Comparison of ENCODE assay signal across 8 cellular contexts in genomic region chr14:23327947-23328744, GRCh38. TPM values are rescaled to one million over a fixed set of nuclear protein-coding genes. Genes with fewer than 3 reads are reported as not detected.
DNase-seq lines count a peak whose midpoint lies in the region; ATAC-seq, FAIRE-seq and TF ChIP-seq lines count a peak whose summit lies in the region.

No MANE protein-coding gene starts in this region.

- no peak for TF ChIP-seq EP300 in H1 (IDR thresholded peaks at IDR 0.05; ENCODE audit: borderline replicate concordance in 1 of 2, low read depth in 2 of 2, low read length in 2 of 2)

- H3K23me2 ChIP-seq in H1 (ENCODE audit: low read depth, low read length): no peaks in the 10 kb centered on the region

- no peak overlapping the region for H3K4me3 Mint-ChIP-seq in activated CD4-positive, alpha-beta memory T cell treated with anti-CD3 and anti-CD28 coated beads for 36 hours
- H3K4me3 Mint-ChIP-seq in mesothelial cell of epicardium: no peak overlapping the region

- peak; percentile 61 for DNase-seq in COR-L47 (lab: John Stamatoyannopoulos, UW)
- DNase-seq in NCI-H774 (lab: John Stamatoyannopoulos, UW): peak; percentile 50
- DNase-seq in activated CD4-positive, alpha-beta memory T cell treated with anti-CD3 and anti-CD28 coated beads for 36 hours: peak; percentile 78
- peak in 1 of 2 experiments; percentile 69 for DNase-seq in H1 (ENCODE audit: low read depth in 1 of 2, low spot score in 2 of 2)
- peak in 1 of 2 experiments; percentile 70 for DNase-seq in mesothelial cell of epicardium (ENCODE audit: low spot score in 2 of 2, unreplicated experiment in 2 of 2)
- DNase-seq in stimulated activated CD8-positive, alpha-beta memory T cell treated with anti-CD3 and anti-CD28 coated beads, Interleukin-7, amount 100 ng/mL, for 4 hours (ENCODE audit: low read depth in 2 of 2): peak; percentile 45 to 66

- H3K23ac ChIP-seq in H1 (ENCODE audit: insufficient read length): no peak overlapping the region

- peaks cover 13% of the 10 kb centered on the region for H3K4me1 Mint-ChIP-seq in activated CD4-positive, alpha-beta memory T cell treated with anti-CD3 and anti-CD28 coated beads for 36 hours (ENCODE audit: low read depth)
- peaks cover 11% of the 10 kb centered on the region for H3K4me1 Mint-ChIP-seq in mesothelial cell of epicardium

- H3K4me2 ChIP-seq in H1 (ENCODE audit: insufficient read depth in 1 of 2, low read depth in 2 of 2, low read length in 2 of 2): no peak overlapping the region

- H4K91ac ChIP-seq in H1 (replicated peaks; ENCODE audit: insufficient read length, low read length): no peak overlapping the region

- peaks cover 0 to 4% of the 10 kb centered on the region in 2 experiments; a peak in 2 of 4 replicates for H3K79me2 ChIP-seq in H1 (ENCODE audit: control insufficient read depth in 1 of 2, insufficient read depth in 2 of 2, low read length in 2 of 2)

- no peak overlapping the region for H3K27ac Mint-ChIP-seq in activated CD4-positive, alpha-beta memory T cell treated with anti-CD3 and anti-CD28 coated beads for 36 hours
- H3K27ac Mint-ChIP-seq in mesothelial cell of epicardium: no peak overlapping the region

- no peak overlapping the region for H3K56ac ChIP-seq in H1 (replicated peaks; ENCODE audit: insufficient read length, low read depth, low read length)

- no peak overlapping the region for H3K18ac ChIP-seq in H1 (ENCODE audit: extremely low read depth, low read length)

- TF ChIP-seq CTCF in H1 (IDR thresholded peaks at IDR 0.05; ENCODE audit: control extremely low read depth in 1 of 3, insufficient read depth in 1 of 3, low read depth in 1 of 3, low read length in 3 of 3) (peak in 2 of 3 experiments; percentile 82 to 89; a peak in 3 of 4 replicates), mesothelial cell of epicardium (IDR thresholded peaks at IDR 0.05; ENCODE audit: unreplicated experiment) (peak; percentile 94)

- 60% methylated on average over 4 of the region's 4 CpGs; no CpG with 5 or more reads in 1 of the 2 experiments for WGBS in H1 (ENCODE audit: extremely low coverage in 1 of 2, insufficient coverage in 1 of 2, insufficient read length in 1 of 2, insufficient replicate concordance in 2 of 2, low coverage in 1 of 2, low lambda C conversion rate in 2 of 2, missing lambda C conversion rate in 1 of 2), 2 experiments

- H2BK15ac ChIP-seq in H1 (ENCODE audit: low read length): no peak overlapping the region

- H2AFZ ChIP-seq in H1 (ENCODE audit: low read length): no peak overlapping the region

- POLR2A ChIA-PET in activated CD4-positive, alpha-beta memory T cell treated with anti-CD3 and anti-CD28 coated beads for 36 hours (lab: Charles Lee): interaction anchor here (0.6 to 1.1 kb wide), 2 partner anchors 26 to 321 kb away, joined by 3 read pairs; partner anchors contain the start of gene PPP1R3E
- POLR2A ChIA-PET in H1 (lab: Charles Lee; ENCODE audit: partially characterized antibody): interaction anchor here (1.2 to 4.0 kb wide), 6 partner anchors 18 to 51 kb away, joined by 3 to 21 read pairs (median 12); partner anchors contain the start of gene CMTM5

- H4K8ac ChIP-seq in H1 (ENCODE audit: extremely low read depth, insufficient read depth, low read length): no peak overlapping the region

- H3K36me3 Mint-ChIP-seq in activated CD4-positive, alpha-beta memory T cell treated with anti-CD3 and anti-CD28 coated beads for 36 hours: peaks cover 16% of the 10 kb centered on the region
- H3K36me3 Mint-ChIP-seq in mesothelial cell of epicardium: peaks cover 6% of the 10 kb centered on the region

- H2BK120ac ChIP-seq in H1 (replicated peaks; ENCODE audit: low read depth, low read length): no peak overlapping the region

- peaks cover 9 to 26% (median 23%) of the 10 kb centered on the region in 4 experiments; a peak in 7 of 8 replicates for H3K36me3 ChIP-seq in H1 (ENCODE audit: control insufficient read depth in 2 of 4, insufficient read depth in 4 of 4, low read length in 3 of 4)

- H4K5ac ChIP-seq in H1 (ENCODE audit: insufficient read length, low read depth, low read length): no peak overlapping the region

- no peak overlapping the region for H2BK20ac ChIP-seq in H1 (ENCODE audit: low read length)

- peaks cover 3% of the 10 kb centered on the region for H3K27me3 Mint-ChIP-seq in activated CD4-positive, alpha-beta memory T cell treated with anti-CD3 and anti-CD28 coated beads for 36 hours
- H3K27me3 Mint-ChIP-seq in mesothelial cell of epicardium (ENCODE audit: low read depth): no peaks in the 10 kb centered on the region

- intact Hi-C loops in activated CD4-positive, alpha-beta memory T cell treated with anti-CD3 and anti-CD28 coated beads for 36 hours (cut with micrococcal nuclease): loop anchor here (1.0 to 5.0 kb wide), 4 partner anchors 34 to 141 kb away; partner anchors contain the start of gene NGDN

- H3K14ac ChIP-seq in H1 (ENCODE audit: insufficient read length): no peak overlapping the region

- CTCF ChIA-PET in activated CD4-positive, alpha-beta memory T cell treated with anti-CD3 and anti-CD28 coated beads for 36 hours (lab: Charles Lee): interaction anchor here (1.0 to 5.9 kb wide), 6 partner anchors 8 to 235 kb away, joined by 3 to 108 read pairs (median 4); no protein-coding TSS in a partner anchor
- CTCF ChIA-PET in H1 (lab: Charles Lee; ENCODE audit: partially characterized antibody): interaction anchor here (0.8 to 4.9 kb wide), 31 partner anchors 10 to 232 kb away, joined by 3 to 78 read pairs (median 4); partner anchors contain the start of genes CMTM5, EFS and SLC22A17

- no peak overlapping the region for H3K27ac ChIP-seq in H1 (ENCODE audit: low read depth, low read length)

- H2BK5ac ChIP-seq in H1 (ENCODE audit: low read depth, low read length): no peak overlapping the region

- no peaks in the 10 kb centered on the region for H3K4me1 ChIP-seq in H1 (replicated peaks in 1 of 4; ENCODE audit: control insufficient read depth in 3 of 4, insufficient read depth in 4 of 4, low read length in 3 of 4)

- no peak overlapping the region for H3K4me3 ChIP-seq in H1 (ENCODE audit: extremely low read depth in 1 of 4, insufficient read depth in 2 of 4, low read depth in 3 of 4, low read length in 4 of 4)

- no peak overlapping the region for H3K9ac ChIP-seq in H1 (replicated peaks in 1 of 4; ENCODE audit: extremely low read depth in 1 of 4, low read depth in 3 of 4, low read length in 3 of 4)

- H3K79me1 ChIP-seq in H1 (ENCODE audit: low read depth, low read length): peaks cover 1% of the 10 kb centered on the region; the same call in 1 of the 2 replicates

- peak; percentile 76 for FAIRE-seq in H1 (lab: Jason Lieb, UNC)

- no peaks in the 10 kb centered on the region for H3K9me3 Mint-ChIP-seq in activated CD4-positive, alpha-beta memory T cell treated with anti-CD3 and anti-CD28 coated beads for 36 hours
- no peaks in the 10 kb centered on the region for H3K9me3 Mint-ChIP-seq in mesothelial cell of epicardium

- TF ChIP-seq RAD21 in H1 (IDR thresholded peaks at IDR 0.05 in 1 of 2, conservative IDR thresholded peaks at IDR 0.05 in 1 of 2; ENCODE audit: low read depth in 2 of 2, low read length in 2 of 2): peak; percentile 90 to 91

- no peaks in the 10 kb centered on the region for H3K9me3 ChIP-seq in H1 (ENCODE audit: insufficient read depth in 2 of 2, low read depth in 1 of 2, low read length in 1 of 2)

- H2BK12ac ChIP-seq in H1 (ENCODE audit: low read depth, low read length): no peak overlapping the region

- TF ChIP-seq POLR2A in H1 (IDR thresholded peaks at IDR 0.05; ENCODE audit: control extremely low read depth in 1 of 2, low read depth in 2 of 2, low read length in 2 of 2): no peak; a peak in 1 of 3 replicates

- H2AK5ac ChIP-seq in H1 (ENCODE audit: low read depth, low read length): no peak overlapping the region

- no peaks in the 10 kb centered on the region for H3K27me3 ChIP-seq in H1 (replicated peaks in 1 of 4; ENCODE audit: control insufficient read depth in 3 of 4, extremely low read depth in 1 of 4, insufficient read depth in 3 of 4, low read length in 3 of 4)

- no peaks in the 10 kb centered on the region for H4K20me1 ChIP-seq in H1 (replicated peaks in 1 of 2; ENCODE audit: control insufficient read depth in 1 of 2, insufficient read depth in 2 of 2, low read length in 2 of 2)

- no peak overlapping the region for H3K4ac ChIP-seq in H1 (replicated peaks; ENCODE audit: insufficient read length, low read depth, low read length)

- peak; percentile 56 for ATAC-seq in HG03378 (IDR thresholded peaks at IDR 0.05; ENCODE audit: unreplicated experiment)
- no peak for ATAC-seq in HG03342 (IDR thresholded peaks at IDR 0.05; ENCODE audit: unreplicated experiment)

RNA-seq across cellular contexts. Expression of gene PABPN1, which starts 6.9 kb away (rescaled TPM):
- total RNA-seq in activated CD4-positive, alpha-beta memory T cell treated with anti-CD3 and anti-CD28 coated beads for 36 hours: 100 to 1,000 TPM; 198 to 209 TPM
- 300 and 312 TPM in 2 replicates for total RNA-seq in H1 (2021; fragmentation: NEBNext Ultra II Directional; extraction: Animal tissue kit (Norgen Biotek cat#: 25700))
- polyA plus RNA-seq in H1 (2011; rRNA removed): 229 and 331 TPM in 2 replicates
- polyA plus RNA-seq in H1 (2011; cell fraction: cytosol; rRNA removed): 278 TPM
- 560 TPM for polyA plus RNA-seq in H1 (2011; cell fraction: nucleus; rRNA removed)
- polyA plus RNA-seq in H1 (2012, experiment 1 of 2): 306 to 331 TPM (median 322 TPM) in 4 replicates
- polyA plus RNA-seq in H1 (2012, experiment 2 of 2): 212 TPM
- 219 TPM for polyA plus RNA-seq in H1 (2013, experiment 1 of 2)
- 203 TPM for polyA plus RNA-seq in H1 (2013, experiment 2 of 2)
- 165 and 168 TPM in 2 replicates for polyA minus RNA-seq in H1 (2011; rRNA and poly(A)+ RNA removed)
- 87.4 TPM for polyA minus RNA-seq in H1 (2011; cell fraction: cytosol; rRNA and poly(A)+ RNA removed)
- 112 TPM for polyA minus RNA-seq in H1 (2011; cell fraction: nucleus; rRNA and poly(A)+ RNA removed)
- 354 to 362 TPM (median 361 TPM) in 3 replicates for total RNA-seq in mesothelial cell of epicardium

RNA-seq across cellular contexts. Expression of gene BCL2L2, which starts 21.5 kb away (rescaled TPM):
- under 1 TPM; 0.55 to 0.85 TPM for total RNA-seq in activated CD4-positive, alpha-beta memory T cell treated with anti-CD3 and anti-CD28 coated beads for 36 hours
- total RNA-seq in H1 (2021; fragmentation: NEBNext Ultra II Directional; extraction: Animal tissue kit (Norgen Biotek cat#: 25700)): 13.3 and 13.8 TPM in 2 replicates
- 9.3 and 10.5 TPM in 2 replicates for polyA plus RNA-seq in H1 (2011; rRNA removed)
- 14.7 TPM for polyA plus RNA-seq in H1 (2011; cell fraction: cytosol; rRNA removed)
- polyA plus RNA-seq in H1 (2011; cell fraction: nucleus; rRNA removed): 11.6 TPM
- polyA plus RNA-seq in H1 (2012, experiment 1 of 2): 16.7 to 19.3 TPM (median 18.0 TPM) in 4 replicates
- polyA plus RNA-seq in H1 (2012, experiment 2 of 2): 5.7 TPM
- 6.5 TPM for polyA plus RNA-seq in H1 (2013, experiment 1 of 2)
- 5.9 TPM for polyA plus RNA-seq in H1 (2013, experiment 2 of 2)
- 10.6 and 10.8 TPM in 2 replicates for polyA minus RNA-seq in H1 (2011; rRNA and poly(A)+ RNA removed)
- polyA minus RNA-seq in H1 (2011; cell fraction: cytosol; rRNA and poly(A)+ RNA removed): 5.8 TPM
- polyA minus RNA-seq in H1 (2011; cell fraction: nucleus; rRNA and poly(A)+ RNA removed): 10.5 TPM
- total RNA-seq in mesothelial cell of epicardium: 27.1 to 30.1 TPM (median 27.9 TPM) in 3 replicates

RNA-seq across cellular contexts. Expression of gene SLC22A17, which starts 24.5 kb away (rescaled TPM):
- total RNA-seq in activated CD4-positive, alpha-beta memory T cell treated with anti-CD3 and anti-CD28 coated beads for 36 hours: 1 to 10 TPM; 4.4 to 4.8 TPM
- total RNA-seq in H1 (2021; fragmentation: NEBNext Ultra II Directional; extraction: Animal tissue kit (Norgen Biotek cat#: 25700)): 39.4 and 43.0 TPM in 2 replicates
- 49.0 and 77.7 TPM in 2 replicates for polyA plus RNA-seq in H1 (2011; rRNA removed)
- polyA plus RNA-seq in H1 (2011; cell fraction: cytosol; rRNA removed): 37.0 TPM
- polyA plus RNA-seq in H1 (2011; cell fraction: nucleus; rRNA removed): 247 TPM
- 27.3 to 49.2 TPM (median 43.9 TPM) in 4 replicates for polyA plus RNA-seq in H1 (2012, experiment 1 of 2)
- 32.6 TPM for polyA plus RNA-seq in H1 (2012, experiment 2 of 2)
- polyA plus RNA-seq in H1 (2013, experiment 1 of 2): 46.6 TPM
- 48.6 TPM for polyA plus RNA-seq in H1 (2013, experiment 2 of 2)
- 17.3 and 17.8 TPM in 2 replicates for polyA minus RNA-seq in H1 (2011; rRNA and poly(A)+ RNA removed)
- polyA minus RNA-seq in H1 (2011; cell fraction: cytosol; rRNA and poly(A)+ RNA removed): 21.3 TPM
- polyA minus RNA-seq in H1 (2011; cell fraction: nucleus; rRNA and poly(A)+ RNA removed): 35.1 TPM
- 47.7 to 50.5 TPM (median 49.0 TPM) in 3 replicates for total RNA-seq in mesothelial cell of epicardium

RNA-seq across cellular contexts. Expression of gene PPP1R3E, which starts 25.5 kb away (rescaled TPM):
- total RNA-seq in activated CD4-positive, alpha-beta memory T cell treated with anti-CD3 and anti-CD28 coated beads for 36 hours: 10 to 100 TPM; 12.6 to 15.8 TPM
- 3.7 and 4.4 TPM in 2 replicates for total RNA-seq in H1 (2021; fragmentation: NEBNext Ultra II Directional; extraction: Animal tissue kit (Norgen Biotek cat#: 25700))
- 3.5 and 4.7 TPM in 2 replicates for polyA plus RNA-seq in H1 (2011; rRNA removed)
- polyA plus RNA-seq in H1 (2011; cell fraction: cytosol; rRNA removed): 4.4 TPM
- polyA plus RNA-seq in H1 (2011; cell fraction: nucleus; rRNA removed): 12.4 TPM
- polyA plus RNA-seq in H1 (2012, experiment 1 of 2): 3.4 to 5.3 TPM (median 5.1 TPM) in 4 replicates
- polyA plus RNA-seq in H1 (2012, experiment 2 of 2): 1.0 TPM
- polyA plus RNA-seq in H1 (2013, experiment 1 of 2): 5.4 TPM
- polyA plus RNA-seq in H1 (2013, experiment 2 of 2): 3.9 TPM
- 3.2 and 5.9 TPM in 2 replicates for polyA minus RNA-seq in H1 (2011; rRNA and poly(A)+ RNA removed)
- 1.7 TPM for polyA minus RNA-seq in H1 (2011; cell fraction: cytosol; rRNA and poly(A)+ RNA removed)
- polyA minus RNA-seq in H1 (2011; cell fraction: nucleus; rRNA and poly(A)+ RNA removed): 5.4 TPM
- 9.3 to 11.5 TPM (median 10.7 TPM) in 3 replicates for total RNA-seq in mesothelial cell of epicardium

RNA-seq across cellular contexts. Expression of gene EFS, which starts 36.8 kb away (rescaled TPM):
- not detected for total RNA-seq in activated CD4-positive, alpha-beta memory T cell treated with anti-CD3 and anti-CD28 coated beads for 36 hours
- 27.8 and 29.0 TPM in 2 replicates for total RNA-seq in H1 (2021; fragmentation: NEBNext Ultra II Directional; extraction: Animal tissue kit (Norgen Biotek cat#: 25700))
- polyA plus RNA-seq in H1 (2011; rRNA removed): 28.6 and 39.0 TPM in 2 replicates
- 26.5 TPM for polyA plus RNA-seq in H1 (2011; cell fraction: cytosol; rRNA removed)
- polyA plus RNA-seq in H1 (2011; cell fraction: nucleus; rRNA removed): 117 TPM
- 24.4 to 40.8 TPM (median 33.7 TPM) in 4 replicates for polyA plus RNA-seq in H1 (2012, experiment 1 of 2)
- 28.0 TPM for polyA plus RNA-seq in H1 (2012, experiment 2 of 2)
- polyA plus RNA-seq in H1 (2013, experiment 1 of 2): 16.2 TPM
- 15.1 TPM for polyA plus RNA-seq in H1 (2013, experiment 2 of 2)
- 9.1 and 9.3 TPM in 2 replicates for polyA minus RNA-seq in H1 (2011; rRNA and poly(A)+ RNA removed)
- 11.7 TPM for polyA minus RNA-seq in H1 (2011; cell fraction: cytosol; rRNA and poly(A)+ RNA removed)
- polyA minus RNA-seq in H1 (2011; cell fraction: nucleus; rRNA and poly(A)+ RNA removed): 26.7 TPM
- 76.8 to 82.1 TPM (median 81.2 TPM) in 3 replicates for total RNA-seq in mesothelial cell of epicardium
